ENCODE assay signal across 8 cellular contexts in the genomic region with DNA sequence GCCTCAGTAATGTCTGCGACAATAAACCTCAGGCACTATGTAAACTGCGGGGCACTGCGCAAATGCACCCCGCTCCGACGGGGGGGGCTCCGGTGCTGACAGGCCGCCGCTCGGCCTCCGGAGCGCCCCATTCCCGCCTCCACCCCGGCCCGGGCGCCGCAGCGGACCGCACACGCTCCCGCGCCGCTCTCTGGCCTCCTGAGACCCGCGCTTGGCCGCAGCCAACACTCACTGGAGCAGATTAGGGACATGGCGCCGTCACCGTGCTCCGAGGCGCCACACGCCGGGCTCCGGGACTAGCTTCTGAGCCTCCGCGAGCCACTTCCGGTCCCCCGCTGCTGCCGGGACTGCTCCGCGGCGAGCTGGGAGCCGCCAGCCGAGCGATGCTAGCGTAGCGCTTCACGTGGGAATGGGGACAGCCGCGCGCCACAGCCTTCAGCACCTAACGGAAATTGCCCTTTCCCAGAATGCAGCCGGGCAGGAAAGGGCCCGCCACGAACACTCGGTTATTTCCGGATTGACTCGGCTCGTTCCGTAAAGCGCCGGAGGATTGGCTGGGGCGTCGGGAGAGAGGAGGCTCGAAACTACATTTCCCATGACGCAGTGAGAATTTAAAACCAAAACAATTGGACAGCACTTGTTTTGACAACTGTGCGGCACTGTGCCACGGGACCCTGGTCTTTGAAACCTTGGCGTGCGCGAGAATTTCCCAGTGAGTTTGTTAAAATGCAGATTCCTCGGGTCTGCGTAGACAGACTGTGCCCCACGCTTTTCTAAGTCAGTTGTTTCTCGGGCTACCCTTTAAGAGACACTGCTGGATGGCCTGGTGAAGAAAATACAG. TPM values are rescaled to one million over a fixed set of nuclear protein-coding genes. Genes with fewer than 3 reads are reported as not detected.
DNase-seq lines count a peak whose midpoint lies in the region; ATAC-seq and TF ChIP-seq lines count a peak whose summit lies in the region.

A gene (minus strand): TSS at position 454 of the 841 bp plus-strand sequence. CDS start 203 bp downstream, at position 251.

- peak within 1 kb of the TSS; percentile 87 for H3K9ac ChIP-seq in smooth muscle cell (ENCODE audit: low read depth)

- H3K27me3 ChIP-seq in A673 (replicated peaks; ENCODE audit: insufficient read depth, low read depth, low read length, poor library complexity): no peaks in the 10 kb centered on the region
- no peaks in the 10 kb centered on the region for H3K27me3 ChIP-seq in breast epithelium
- H3K27me3 ChIP-seq in smooth muscle cell (ENCODE audit: low read depth): peaks cover 6% of the 10 kb centered on the region

- H3K36me3 ChIP-seq in A673 (ENCODE audit: insufficient read depth, low read length, poor library complexity, severe bottlenecking): peaks cover 24% of the 10 kb centered on the region
- no peaks in the 10 kb centered on the region for H3K36me3 ChIP-seq in breast epithelium
- H3K36me3 ChIP-seq in smooth muscle cell (ENCODE audit: low read depth): no peaks in the 10 kb centered on the region

- TF ChIP-seq POLR2A in breast epithelium (IDR thresholded peaks at IDR 0.05): peak; percentile 67

- ATAC-seq in GM18868 (IDR thresholded peaks at IDR 0.05; ENCODE audit: unreplicated experiment) (peak; percentile 75), HG03135 (IDR thresholded peaks at IDR 0.05; ENCODE audit: unreplicated experiment) (peak; percentile 67)

- no peaks in the 10 kb centered on the region for H3K9me3 ChIP-seq in A673 (ENCODE audit: low read depth, low read length, poor library complexity, severe bottlenecking)
- no peaks in the 10 kb centered on the region for H3K9me3 ChIP-seq in breast epithelium
- H3K9me3 ChIP-seq in smooth muscle cell (replicated peaks; ENCODE audit: low read depth): no peaks in the 10 kb centered on the region

- no peaks in the 10 kb centered on the region for H3F3A ChIP-seq in smooth muscle cell (ENCODE audit: low read depth)

- POLR2A ChIA-PET in A673 (lab: Charles Lee; ENCODE audit: low non-redundant PET): no interaction called here

- DNase-seq in A673 (ENCODE audit: low spot score) (peak; percentile 100), NCI-H2196 treated with DMSO at 0.1 percent for 48 hours (lab: John Stamatoyannopoulos, UW; ENCODE audit: unreplicated experiment) (peak; percentile 90), breast epithelium (ENCODE audit: low spot score in 2 of 2) (peak; percentile 96), iPS-NIHi7 (ENCODE audit: extremely low spot score) (peak; percentile 97), smooth muscle cell (lab: John Stamatoyannopoulos, UW; ENCODE audit: unreplicated experiment) (peak; percentile 72)

- intact Hi-C loops in A673 (cut with micrococcal nuclease; ENCODE audit: unreplicated experiment) (loop anchor here (5.0 kb wide), 2 partner anchors 74 to 129 kb away; no protein-coding TSS in a partner anchor), breast epithelium (cut with DNase I; ENCODE audit: low total_unique reads) (loop anchor here (10.0 kb wide), 1 partner anchor 72 kb away; no protein-coding TSS in a partner anchor)

- H3K4me2 ChIP-seq in smooth muscle cell: peak within 1 kb of the TSS; percentile 89

- H3K4me1 ChIP-seq in A673 (ENCODE audit: insufficient read depth, low read length, poor library complexity, severe bottlenecking) (peaks cover 18% of the 10 kb centered on the region), breast epithelium (peaks cover 0 to 16% of the 10 kb centered on the region in 2 donors), smooth muscle cell (ENCODE audit: low read depth) (peaks cover 6% of the 10 kb centered on the region)

- H4K20me1 ChIP-seq in smooth muscle cell (ENCODE audit: low read depth): peaks cover 33% of the 10 kb centered on the region

- H2AFZ ChIP-seq in smooth muscle cell (ENCODE audit: low read depth): peak within 1 kb of the TSS; percentile 88

- peaks cover 25% of the 10 kb centered on the region for H3K79me2 ChIP-seq in smooth muscle cell (ENCODE audit: low read depth)

- CTCF ChIA-PET in A673 (lab: Charles Lee): no interaction called here

- TF ChIP-seq CTCF in A673 (conservative IDR thresholded peaks at IDR 0.05; ENCODE audit: low read depth, low read length) (no peak), VCaP (conservative IDR thresholded peaks at IDR 0.05) (no peak), breast epithelium (IDR thresholded peaks at IDR 0.05) (no peak), smooth muscle cell (IDR thresholded peaks at IDR 0.05; ENCODE audit: borderline replicate concordance, insufficient read depth, poor library complexity, severe bottlenecking) (no peak)

- H3K4me3 ChIP-seq in A673 (ENCODE audit: low read depth, low read length, poor library complexity, severe bottlenecking) (peak within 1 kb of the TSS; percentile 99), breast epithelium (peak within 1 kb of the TSS; percentile 80 to 100 (median 91)), smooth muscle cell (peak within 1 kb of the TSS; percentile 76)

- under 1% methylated on average over 75 of the region's 75 CpGs for WGBS in smooth muscle cell (ENCODE audit: low lambda C conversion rate)

- BruUV-seq in A673 (replicated peaks; lab: Mats Ljungman, UMichigan): no TSS peak

- H3K27ac ChIP-seq in A673 (ENCODE audit: low read depth, low read length, poor library complexity, severe bottlenecking) (peak within 1 kb of the TSS; percentile 98), VCaP (peak within 1 kb of the TSS; percentile 94), breast epithelium (peak within 1 kb of the TSS; percentile 96 to 97), smooth muscle cell (ENCODE audit: low read depth) (peak within 1 kb of the TSS; percentile 85)

RNA-seq across cellular contexts. Expression of the gene that starts here (rescaled TPM):
- 200 and 204 TPM in 2 replicates for total RNA-seq in A673 (2021)
- 10 to 100 TPM; 56.0 to 82.7 (median 81.3) TPM for total RNA-seq in breast epithelium
- total RNA-seq in smooth muscle cell: 33.0 and 36.3 TPM in 2 replicates
- 10.2 and 14.1 TPM in 2 replicates for polyA plus RNA-seq in smooth muscle cell

Comparison
In these comparisons a context has a peak if more than half of its experiments do, and no peak if none do; other contexts are left out.
1. Peak in every context shown above with its lines: DNase-seq, ATAC-seq, H3K4me3 ChIP-seq and H3K27ac ChIP-seq.